Comparison of ENCODE assay signal across 15 cellular contexts in genomic region chr10:84820121-84820520, GRCh38.
A peak's percentile ranks its signal among the peaks of the same experiment; 100 is the strongest.
DNase-seq lines count a peak whose midpoint lies in the region; ATAC-seq and TF ChIP-seq lines count a peak whose summit lies in the region.
"Had no signal": no experiment of that assay in that cellular context is flagged by ENCODE, and none has a peak within 500 bp of the region (broad histone marks: within the 10 kb centered on the region; RNA-seq: fewer than 3 reads in every experiment).

No MANE protein-coding gene starts in this region.

- no peaks in the 10 kb centered on the region for H3K27me3 ChIP-seq in A673 (replicated peaks; ENCODE audit: insufficient read depth, low read depth, low read length, poor library complexity)
- no peaks in the 10 kb centered on the region for H3K27me3 ChIP-seq in adipocyte (replicated peaks; ENCODE audit: control insufficient read depth, insufficient read depth, low read length)
- H3K27me3 ChIP-seq: adrenal gland, esophagus muscularis mucosa had no signal

- DNase-seq in A673 (ENCODE audit: low spot score) (peak; percentile 52), GM12865 (ENCODE audit: low read depth) (peak; percentile 6), NCI-H187 treated with DMSO at 0.1 percent for 48 hours (lab: John Stamatoyannopoulos, UW) (peak; percentile 17), adipocyte (ENCODE audit: low read depth) (peak; percentile 0), NCI-H774 (lab: John Stamatoyannopoulos, UW) (no peak)
- DNase-seq in stimulated activated CD4-positive, alpha-beta T cell treated with anti-CD3 and anti-CD28 coated beads, Interleukin-1b, Interleukin-23, amount 100 ng/mL, for 48 hours, result no peak
- no peak for DNase-seq in activated T-cell treated with anti-CD3 and anti-CD28 coated beads, Interleukin-2, amount 50 U/mL, for 4 hours
- DNase-seq: activated CD4-positive, alpha-beta T cell treated with anti-CD3 and anti-CD28 coated beads, Interleukin-2, amount 50 U/mL, for 4 hours; adrenal gland; islet precursor cell; occipital lobe; Right ventricle myocardium superior; tibial artery had no signal

- ATAC-seq in activated T-cell treated with anti-CD3 and anti-CD28 coated beads, Interleukin-2, amount 50 U/mL, for 4 hours, result no peak
- ATAC-seq in GM21723 (IDR thresholded peaks at IDR 0.05; ENCODE audit: unreplicated experiment), result no peak

- H3K27me3 Mint-ChIP-seq in activated T-cell treated with anti-CD3 and anti-CD28 coated beads, Interleukin-2, amount 50 U/mL, for 4 hours (ENCODE audit: low read depth), result peaks cover 8% of the 10 kb centered on the region

- TF ChIP-seq CTCF in A673 (conservative IDR thresholded peaks at IDR 0.05; ENCODE audit: low read depth, low read length) (peak; percentile 54), GM12865 (IDR thresholded peaks at IDR 0.05; ENCODE audit: insufficient read depth, low read depth, low read length, missing control alignments) (peak; percentile 10)

- H3K9me3 Mint-ChIP-seq in activated T-cell treated with anti-CD3 and anti-CD28 coated beads, Interleukin-2, amount 50 U/mL, for 4 hours, result no peaks in the 10 kb centered on the region

- no peaks in the 10 kb centered on the region for H3K36me3 Mint-ChIP-seq in activated T-cell treated with anti-CD3 and anti-CD28 coated beads, Interleukin-2, amount 50 U/mL, for 4 hours (ENCODE audit: insufficient read depth)

- BruUV-seq in A673 (replicated peaks; lab: Mats Ljungman, UMichigan), result no TSS peak

- intact Hi-C loops in A673 (cut with micrococcal nuclease; ENCODE audit: unreplicated experiment), result no loop called here

- H3K4me3 ChIP-seq in A673 (ENCODE audit: low read depth, low read length, poor library complexity, severe bottlenecking), result no peak overlapping the region
- no peak overlapping the region for H3K4me3 ChIP-seq in GM12865 (ENCODE audit: low read depth, low read length)
- H3K4me3 ChIP-seq in adipocyte (ENCODE audit: low read length), result no peak overlapping the region
- H3K4me3 ChIP-seq: adrenal gland, esophagus muscularis mucosa, tibial artery had no signal

- CTCF ChIA-PET in A673 (lab: Charles Lee), result no interaction called here

- no peaks in the 10 kb centered on the region for H3K4me1 ChIP-seq in A673 (ENCODE audit: insufficient read depth, low read length, poor library complexity, severe bottlenecking)
- peaks cover 4% of the 10 kb centered on the region for H3K4me1 ChIP-seq in adipocyte (ENCODE audit: control insufficient read depth, insufficient read depth, low read length)
- H3K4me1 ChIP-seq: adrenal gland had no signal

- H3K36me3 ChIP-seq in A673 (ENCODE audit: insufficient read depth, low read length, poor library complexity, severe bottlenecking) (no peaks in the 10 kb centered on the region), adipocyte (ENCODE audit: control insufficient read depth, insufficient read depth, low read length, severe bottlenecking) (no peaks in the 10 kb centered on the region)
- H3K36me3 ChIP-seq: adrenal gland, esophagus muscularis mucosa, tibial artery had no signal

- H3K9ac ChIP-seq in adipocyte (ENCODE audit: low read length), result no peak overlapping the region

- POLR2A ChIA-PET in A673 (lab: Charles Lee; ENCODE audit: low non-redundant PET), result no interaction called here

- H3K9me3 ChIP-seq in A673 (ENCODE audit: low read depth, low read length, poor library complexity, severe bottlenecking) (no peaks in the 10 kb centered on the region), adipocyte (ENCODE audit: control insufficient read depth, low read length) (no peaks in the 10 kb centered on the region)
- H3K9me3 ChIP-seq: adrenal gland, esophagus muscularis mucosa, tibial artery had no signal

- H3K27ac ChIP-seq in A673 (ENCODE audit: low read depth, low read length, poor library complexity, severe bottlenecking), result no peak overlapping the region
- H3K27ac ChIP-seq: adrenal gland, esophagus muscularis mucosa, tibial artery had no signal

- no peak overlapping the region for H3K4me3 Mint-ChIP-seq in activated T-cell treated with anti-CD3 and anti-CD28 coated beads, Interleukin-2, amount 50 U/mL, for 4 hours

- H3K4me1 Mint-ChIP-seq in activated T-cell treated with anti-CD3 and anti-CD28 coated beads, Interleukin-2, amount 50 U/mL, for 4 hours (ENCODE audit: low read depth), result no peaks in the 10 kb centered on the region

Comparison
In these comparisons a context has a peak if more than half of its experiments do, and no peak if none do; other contexts are left out.
1. DNase-seq: peak in A673 (single experiment), GM12865 (single experiment), NCI-H187 treated with DMSO at 0.1 percent for 48 hours (single experiment) and adipocyte (single experiment); none in stimulated activated CD4-positive, alpha-beta T cell treated with anti-CD3 and anti-CD28 coated beads, Interleukin-1b, Interleukin-23, amount 100 ng/mL, for 48 hours (single experiment), activated T-cell treated with anti-CD3 and anti-CD28 coated beads, Interleukin-2, amount 50 U/mL, for 4 hours (single experiment) and NCI-H774 (single experiment).